1 cellular context compared by ENCODE assay signal in genomic region chr1:199551967-199552565, GRCh38.
TF ChIP-seq lines count a peak whose summit lies in the region.

No MANE protein-coding gene starts in this region.

TF ChIP-seq in SK-N-SH treated with all-trans-retinoic acid at 6 μM for 48 hours, 23 proteins besides CTCF, POLR2A, EP300 and RAD21 (continued from another document):
- TF ChIP-seq, protein P1, sequence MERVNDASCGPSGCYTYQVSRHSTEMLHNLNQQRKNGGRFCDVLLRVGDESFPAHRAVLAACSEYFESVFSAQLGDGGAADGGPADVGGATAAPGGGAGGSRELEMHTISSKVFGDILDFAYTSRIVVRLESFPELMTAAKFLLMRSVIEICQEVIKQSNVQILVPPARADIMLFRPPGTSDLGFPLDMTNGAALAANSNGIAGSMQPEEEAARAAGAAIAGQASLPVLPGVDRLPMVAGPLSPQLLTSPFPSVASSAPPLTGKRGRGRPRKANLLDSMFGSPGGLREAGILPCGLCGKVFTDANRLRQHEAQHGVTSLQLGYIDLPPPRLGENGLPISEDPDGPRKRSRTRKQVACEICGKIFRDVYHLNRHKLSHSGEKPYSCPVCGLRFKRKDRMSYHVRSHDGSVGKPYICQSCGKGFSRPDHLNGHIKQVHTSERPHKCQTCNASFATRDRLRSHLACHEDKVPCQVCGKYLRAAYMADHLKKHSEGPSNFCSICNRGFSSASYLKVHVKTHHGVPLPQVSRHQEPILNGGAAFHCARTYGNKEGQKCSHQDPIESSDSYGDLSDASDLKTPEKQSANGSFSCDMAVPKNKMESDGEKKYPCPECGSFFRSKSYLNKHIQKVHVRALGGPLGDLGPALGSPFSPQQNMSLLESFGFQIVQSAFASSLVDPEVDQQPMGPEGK (CRISPR knock-in tag; IDR thresholded peaks at IDR 0.05; ENCODE audit: borderline replicate concordance), result no peak
